Comparison of ENCODE assay signal across 16 cellular contexts in genomic region chr14:46651526-46652144, GRCh38. TPM values are rescaled to one million over a fixed set of nuclear protein-coding genes. Genes with fewer than 3 reads are reported as not detected.
DNase-seq lines count a peak whose midpoint lies in the region; ATAC-seq, FAIRE-seq and TF ChIP-seq lines count a peak whose summit lies in the region.
"Had no signal": no experiment of that assay in that cellular context is flagged by ENCODE, and none has a peak within 500 bp of the region (broad histone marks: within the 10 kb centered on the region; RNA-seq: fewer than 3 reads in every experiment).

TSS of gene RPL10L (minus strand) at chr14:46651781. CDS start at chr14:46651736, 45 bp downstream.

- no peaks in the 10 kb centered on the region for H4K20me1 ChIP-seq in H1 (replicated peaks in 1 of 2; ENCODE audit: control insufficient read depth in 1 of 2, insufficient read depth in 2 of 2, low read length in 2 of 2)

- WGBS in H1 (ENCODE audit: extremely low coverage in 1 of 2, insufficient coverage in 1 of 2, insufficient read length in 1 of 2, insufficient replicate concordance in 2 of 2, low coverage in 1 of 2, low lambda C conversion rate in 2 of 2, missing lambda C conversion rate in 1 of 2), 2 experiments, result 93% methylated on average over 36 of the region's 36 CpGs; no CpG with 5 or more reads in 1 of the 2 experiments
- 93 to 97% (median 95%) methylated on average over 35 to 36 of the region's 36 CpGs for WGBS in spleen, 5 donors

- no peak within 1 kb of the TSS for H3K4me2 ChIP-seq in H1 (ENCODE audit: insufficient read depth in 1 of 2, low read depth in 2 of 2, low read length in 2 of 2)

- H3K27me3 ChIP-seq in H1 (replicated peaks in 1 of 4; ENCODE audit: control insufficient read depth in 3 of 4, extremely low read depth in 1 of 4, insufficient read depth in 3 of 4, low read length in 3 of 4) (no peaks in the 10 kb centered on the region), spleen (replicated peaks in 1 of 7) (no peaks in the 10 kb centered on the region)

- no peaks in the 10 kb centered on the region for H3K36me3 Mint-ChIP-seq in activated naive CD8-positive, alpha-beta T cell treated with anti-CD3 and anti-CD28 coated beads for 36 hours
- H3K36me3 Mint-ChIP-seq in natural killer cell treated with Interleukin-12 subunit alpha and Interleukin-12 subunit beta and Interleukin-15 and Interleukin-18, amount 100 ng/mL, for 72 hours, result no peaks in the 10 kb centered on the region

- no peaks in the 10 kb centered on the region for H3K79me2 ChIP-seq in H1 (ENCODE audit: control insufficient read depth in 1 of 2, insufficient read depth in 2 of 2, low read length in 2 of 2)

- H3K9ac ChIP-seq in H1 (replicated peaks in 1 of 4; ENCODE audit: extremely low read depth in 1 of 4, low read depth in 3 of 4, low read length in 3 of 4), result no peak within 1 kb of the TSS

- H2BK12ac ChIP-seq in H1 (ENCODE audit: low read depth, low read length), result no peak within 1 kb of the TSS

- H3K14ac ChIP-seq in H1 (ENCODE audit: insufficient read length), result no peak within 1 kb of the TSS

- H3K9me3 ChIP-seq in H1 (ENCODE audit: insufficient read depth in 2 of 2, low read depth in 1 of 2, low read length in 1 of 2) (peaks cover 0 to 4% of the 10 kb centered on the region in 2 experiments; a peak in 1 of 4 replicates), spleen (peaks cover 0 to 9% (median 2%) of the 10 kb centered on the region in 8 donors)
- H3K9me3 ChIP-seq: lower lobe of right lung had no signal

- H3K4ac ChIP-seq in H1 (replicated peaks; ENCODE audit: insufficient read length, low read depth, low read length), result no peak within 1 kb of the TSS

- H2AK5ac ChIP-seq in H1 (ENCODE audit: low read depth, low read length), result no peak within 1 kb of the TSS

- FAIRE-seq in H1 (lab: Jason Lieb, UNC), result no peak
- FAIRE-seq: A204.1 had no signal

- no peaks in the 10 kb centered on the region for H3K23me2 ChIP-seq in H1 (ENCODE audit: low read depth, low read length)

- H3K56ac ChIP-seq in H1 (replicated peaks; ENCODE audit: insufficient read length, low read depth, low read length), result no peak within 1 kb of the TSS

- DNase-seq in DMS53 (lab: John Stamatoyannopoulos, UW), result peak; percentile 11
- DNase-seq in DMS53 treated with DMSO at 0.1 percent for 48 hours (lab: John Stamatoyannopoulos, UW; ENCODE audit: unreplicated experiment), result no peak
- DNase-seq in NB4 (ENCODE audit: low read depth), result peak; percentile 6
- peak; percentile 27 to 82 for DNase-seq in H1 (ENCODE audit: low read depth in 1 of 2, low spot score in 2 of 2)
- DNase-seq in spleen, result peak; percentile 55
- DNase-seq in activated naive CD8-positive, alpha-beta T cell treated with anti-CD3 and anti-CD28 coated beads for 36 hours, result no peak
- no peak for DNase-seq in NCI-H1417 (lab: John Stamatoyannopoulos, UW)
- no peak for DNase-seq in natural killer cell treated with Interleukin-12 subunit alpha and Interleukin-12 subunit beta and Interleukin-15 and Interleukin-18, amount 100 ng/mL, for 72 hours (ENCODE audit: low spot score)
- DNase-seq: amniotic stem cell, cortex of kidney, lower lobe of right lung, NCI-H2171 had no signal

- no peaks in the 10 kb centered on the region for H3K27me3 Mint-ChIP-seq in activated naive CD8-positive, alpha-beta T cell treated with anti-CD3 and anti-CD28 coated beads for 36 hours
- H3K27me3 Mint-ChIP-seq in natural killer cell treated with Interleukin-12 subunit alpha and Interleukin-12 subunit beta and Interleukin-15 and Interleukin-18, amount 100 ng/mL, for 72 hours, result no peaks in the 10 kb centered on the region

- TF ChIP-seq CTCF in NB4 (IDR thresholded peaks at IDR 0.05; ENCODE audit: low read depth, low read length) (peak; percentile 50), H1 (IDR thresholded peaks at IDR 0.05; ENCODE audit: control extremely low read depth in 1 of 3, insufficient read depth in 1 of 3, low read depth in 1 of 3, low read length in 3 of 3) (peak; percentile 58 to 83 (median 68)), spleen (IDR thresholded peaks at IDR 0.05 in 8 of 11, conservative IDR thresholded peaks at IDR 0.05 in 3 of 11) (no peak)

- H4K8ac ChIP-seq in H1 (ENCODE audit: extremely low read depth, insufficient read depth, low read length), result no peak within 1 kb of the TSS; the same call in 1 of the 2 replicates

- ATAC-seq in natural killer cell treated with Interleukin-12 subunit alpha and Interleukin-12 subunit beta and Interleukin-15 and Interleukin-18, amount 100 ng/mL, for 72 hours, result no peak
- ATAC-seq: lower lobe of right lung had no signal

- H2BK5ac ChIP-seq in H1 (ENCODE audit: low read depth, low read length), result no peak within 1 kb of the TSS

- no peaks in the 10 kb centered on the region for H3K36me3 ChIP-seq in H1 (ENCODE audit: control insufficient read depth in 2 of 4, insufficient read depth in 4 of 4, low read length in 3 of 4)
- H3K36me3 ChIP-seq in spleen, result no peaks in the 10 kb centered on the region
- H3K36me3 ChIP-seq: lower lobe of right lung had no signal

- intact Hi-C loops in spleen (cut with DNase I; ENCODE audit: low total_unique reads), result no loop called here

- H3K4me1 Mint-ChIP-seq in activated naive CD8-positive, alpha-beta T cell treated with anti-CD3 and anti-CD28 coated beads for 36 hours, result no peaks in the 10 kb centered on the region
- no peaks in the 10 kb centered on the region for H3K4me1 Mint-ChIP-seq in natural killer cell treated with Interleukin-12 subunit alpha and Interleukin-12 subunit beta and Interleukin-15 and Interleukin-18, amount 100 ng/mL, for 72 hours (ENCODE audit: low read depth in 2 of 2)

- no peaks in the 10 kb centered on the region for H3K4me1 ChIP-seq in H1 (replicated peaks in 1 of 4; ENCODE audit: control insufficient read depth in 3 of 4, insufficient read depth in 4 of 4, low read length in 3 of 4)
- no peaks in the 10 kb centered on the region for H3K4me1 ChIP-seq in spleen
- H3K4me1 ChIP-seq: lower lobe of right lung had no signal

- no peak within 1 kb of the TSS for H2BK15ac ChIP-seq in H1 (ENCODE audit: low read length)

- no peak for TF ChIP-seq EP300 in H1 (IDR thresholded peaks at IDR 0.05; ENCODE audit: borderline replicate concordance in 1 of 2, low read depth in 2 of 2, low read length in 2 of 2)

- H3K79me1 ChIP-seq in H1 (ENCODE audit: low read depth, low read length), result no peaks in the 10 kb centered on the region

- POLR2A ChIA-PET in H1 (lab: Charles Lee; ENCODE audit: partially characterized antibody), result no interaction called here

- H3K4me3 Mint-ChIP-seq in activated naive CD8-positive, alpha-beta T cell treated with anti-CD3 and anti-CD28 coated beads for 36 hours, result no peak within 1 kb of the TSS
- no peak within 1 kb of the TSS for H3K4me3 Mint-ChIP-seq in natural killer cell treated with Interleukin-12 subunit alpha and Interleukin-12 subunit beta and Interleukin-15 and Interleukin-18, amount 100 ng/mL, for 72 hours
- H3K4me3 Mint-ChIP-seq: T-helper 1 cell treated with Interleukin-12 subunit alpha and Interleukin-12 subunit beta and Interleukin-4 antibody, amounts not matched to agents 30 μg/mL and 1 μg/mL, for 36 hours had no signal

- CTCF ChIA-PET in H1 (lab: Charles Lee; ENCODE audit: partially characterized antibody), result interaction anchor here (0.6 to 2.7 kb wide), 26 partner anchors 10 to 994 kb away, joined by 3 to 14 read pairs (median 3); no protein-coding TSS in a partner anchor

- H3K27ac Mint-ChIP-seq in activated naive CD8-positive, alpha-beta T cell treated with anti-CD3 and anti-CD28 coated beads for 36 hours, result no peak within 1 kb of the TSS
- H3K27ac Mint-ChIP-seq in natural killer cell treated with Interleukin-12 subunit alpha and Interleukin-12 subunit beta and Interleukin-15 and Interleukin-18, amount 100 ng/mL, for 72 hours, result no peak within 1 kb of the TSS
- H3K27ac Mint-ChIP-seq: T-helper 1 cell treated with Interleukin-12 subunit alpha and Interleukin-12 subunit beta and Interleukin-4 antibody, amounts not matched to agents 30 μg/mL and 1 μg/mL, for 36 hours had no signal

- H2BK120ac ChIP-seq in H1 (replicated peaks; ENCODE audit: low read depth, low read length), result no peak within 1 kb of the TSS

- no peak within 1 kb of the TSS for H3K23ac ChIP-seq in H1 (ENCODE audit: insufficient read length)

- H2AFZ ChIP-seq in H1 (ENCODE audit: low read length), result no peak within 1 kb of the TSS

- no peak for TF ChIP-seq POLR2A in NB4 (IDR thresholded peaks at IDR 0.05; ENCODE audit: extremely low read depth, insufficient read length)
- no peak for TF ChIP-seq POLR2A in H1 (IDR thresholded peaks at IDR 0.05; ENCODE audit: control extremely low read depth in 1 of 2, low read depth in 2 of 2, low read length in 2 of 2)
- no peak for TF ChIP-seq POLR2A in spleen (IDR thresholded peaks at IDR 0.05)

- H3K9me3 Mint-ChIP-seq in activated naive CD8-positive, alpha-beta T cell treated with anti-CD3 and anti-CD28 coated beads for 36 hours, result no peaks in the 10 kb centered on the region
- peaks cover 9% of the 10 kb centered on the region for H3K9me3 Mint-ChIP-seq in natural killer cell treated with Interleukin-12 subunit alpha and Interleukin-12 subunit beta and Interleukin-15 and Interleukin-18, amount 100 ng/mL, for 72 hours

- H3K4me3 ChIP-seq in NB4 (ENCODE audit: low read depth, low read length) (no peak within 1 kb of the TSS), H1 (ENCODE audit: extremely low read depth in 1 of 4, insufficient read depth in 2 of 4, low read depth in 3 of 4, low read length in 4 of 4) (no peak within 1 kb of the TSS), spleen (no peak within 1 kb of the TSS)
- H3K4me3 ChIP-seq: lower lobe of right lung, skin epidermis had no signal

- no peak within 1 kb of the TSS for H4K5ac ChIP-seq in H1 (ENCODE audit: insufficient read length, low read depth, low read length)

- H3K18ac ChIP-seq in H1 (ENCODE audit: extremely low read depth, low read length), result no peak within 1 kb of the TSS

- TF ChIP-seq RAD21 in H1 (IDR thresholded peaks at IDR 0.05 in 1 of 2, conservative IDR thresholded peaks at IDR 0.05 in 1 of 2; ENCODE audit: low read depth in 2 of 2, low read length in 2 of 2), result peak; percentile 38 to 61

- H3K27ac ChIP-seq in H1 (ENCODE audit: low read depth, low read length) (no peak within 1 kb of the TSS), spleen (no peak within 1 kb of the TSS)
- H3K27ac ChIP-seq: lower lobe of right lung, skin epidermis had no signal

- no peak within 1 kb of the TSS for H4K91ac ChIP-seq in H1 (replicated peaks; ENCODE audit: insufficient read length, low read length)

- no peak within 1 kb of the TSS for H2BK20ac ChIP-seq in H1 (ENCODE audit: low read length)

RNA-seq across cellular contexts. Expression of gene RPL10L, which starts in this region (rescaled TPM):
- total RNA-seq in H1 (2021; fragmentation: NEBNext Ultra II Directional; extraction: Animal tissue kit (Norgen Biotek cat#: 25700)), result not detected in 2 replicates
- not detected in 2 replicates for polyA plus RNA-seq in H1 (2011; rRNA removed)
- polyA plus RNA-seq in H1 (2011; cell fraction: cytosol; rRNA removed), result not detected
- not detected for polyA plus RNA-seq in H1 (2011; cell fraction: nucleus; rRNA removed)
- not detected in 4 replicates for polyA plus RNA-seq in H1 (2012, experiment 1 of 2)
- not detected for polyA plus RNA-seq in H1 (2012, experiment 2 of 2)
- polyA plus RNA-seq in H1 (2013, experiment 1 of 2), result not detected
- not detected for polyA plus RNA-seq in H1 (2013, experiment 2 of 2)
- polyA minus RNA-seq in H1 (2011; rRNA and poly(A)+ RNA removed), result not detected in 2 replicates
- polyA minus RNA-seq in H1 (2011; cell fraction: cytosol; rRNA and poly(A)+ RNA removed), result not detected
- not detected for polyA minus RNA-seq in H1 (2011; cell fraction: nucleus; rRNA and poly(A)+ RNA removed)
- not detected for total RNA-seq in spleen
- polyA plus RNA-seq in spleen, result not detected
- not detected for total RNA-seq in activated naive CD8-positive, alpha-beta T cell treated with anti-CD3 and anti-CD28 coated beads for 36 hours
- total RNA-seq in natural killer cell treated with Interleukin-12 subunit alpha and Interleukin-12 subunit beta and Interleukin-15 and Interleukin-18, amount 100 ng/mL, for 72 hours, result not detected
- total RNA-seq: HT-29, lower lobe of right lung had no signal

Comparison
In these comparisons a context has a peak if more than half of its experiments do, and no peak if none do; other contexts are left out.
1. DNase-seq: peak in DMS53 (single experiment) and NB4 (single experiment); none in DMS53 treated with DMSO at 0.1 percent for 48 hours (single experiment), activated naive CD8-positive, alpha-beta T cell treated with anti-CD3 and anti-CD28 coated beads for 36 hours (single experiment), NCI-H1417 (0 of 3) and natural killer cell treated with Interleukin-12 subunit alpha and Interleukin-12 subunit beta and Interleukin-15 and Interleukin-18, amount 100 ng/mL, for 72 hours (single experiment).
2. Peak in DNase-seq in H1; RNA of the gene not detected or under 1 TPM.
3. Peak in DNase-seq in spleen; RNA of the gene not detected or under 1 TPM.
4. CTCF ChIP-seq: peak in NB4 (single experiment) and H1 (3 of 3); none in spleen (0 of 11).